Comparison of ENCODE assay signal across 12 cellular contexts in genomic region chr15:32675474-32675873, GRCh38.
"Had no signal": no experiment of that assay in that cellular context is flagged by ENCODE, and none has a peak within 500 bp of the region (broad histone marks: within the 10 kb centered on the region; RNA-seq: fewer than 3 reads in every experiment).

No MANE protein-coding gene starts in this region.

- H3K9me3 ChIP-seq: adrenal gland had no signal

- H3K27me3 ChIP-seq: adrenal gland had no signal

- H3K4me3 ChIP-seq: adrenal gland, lung, skin epidermis had no signal

- H3K36me3 ChIP-seq: adrenal gland had no signal

- DNase-seq: activated CD4-positive, alpha-beta T cell treated with anti-CD3 and anti-CD28 coated beads, Interleukin-2, amount 50 U/mL, for 1 hour; activated naive CD4-positive, alpha-beta T cell treated with anti-CD3 and anti-CD28 coated beads, Interleukin-2, amount 10 ng/mL, durations not matched to agents 7 days and 5 days; adrenal gland; endodermal cell; erythroblast; immature natural killer cell; midbrain; naive B cell; posterior cingulate gyrus; trophoblast cell had no signal

- H3K27ac ChIP-seq: adrenal gland had no signal
